15 cellular contexts compared by ENCODE assay signal in the genomic region with DNA sequence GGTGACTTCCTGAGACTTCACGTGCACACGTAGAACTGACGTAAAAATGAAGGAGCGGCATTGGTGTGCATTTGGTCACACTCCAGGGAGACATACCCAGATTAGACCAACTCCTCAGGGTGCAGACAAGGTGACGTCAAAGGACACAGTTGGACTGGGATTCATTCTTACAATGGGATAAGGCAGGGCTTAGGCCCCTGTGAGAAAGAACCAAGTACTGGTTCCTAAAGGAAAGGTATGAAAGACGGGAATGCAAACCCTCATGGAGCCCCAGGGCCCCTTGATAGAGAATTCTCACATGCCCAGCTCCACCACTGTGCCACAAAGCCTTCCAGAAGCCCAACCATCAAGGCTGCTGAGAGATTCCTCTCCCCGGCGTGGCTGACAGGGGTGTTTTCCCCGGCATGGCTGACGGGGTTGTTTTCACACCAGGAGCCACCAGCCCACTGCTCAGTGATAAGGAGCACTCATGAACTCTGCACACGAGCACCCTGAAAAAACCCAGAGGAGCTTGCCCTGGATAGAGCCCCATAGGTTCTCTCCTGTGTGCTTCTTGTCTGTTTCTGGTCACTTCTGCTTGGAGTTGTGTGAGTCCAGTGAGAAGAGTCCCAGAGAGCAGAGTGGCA.
"Had no signal": no experiment of that assay in that cellular context is flagged by ENCODE, and none has a peak within 500 bp of the region (broad histone marks: within the 10 kb centered on the region; RNA-seq: fewer than 3 reads in every experiment).

No MANE protein-coding gene starts in this region.

- H3K36me3 ChIP-seq: gastroesophageal sphincter, ovary, tibial artery, vagina had no signal

- H3K27ac ChIP-seq: gastroesophageal sphincter, ovary, tibial artery, vagina had no signal

- DNase-seq: activated CD4-positive, alpha-beta T cell treated with anti-CD3 and anti-CD28 coated beads, Interleukin-2, amount 10 ng/mL, durations not matched to agents 7 days and 5 days; activated CD4-positive, CD25-positive, alpha-beta regulatory T cell; activated naive CD4-positive, alpha-beta T cell treated with anti-CD3 and anti-CD28 coated beads, Interleukin-2, amount 10 ng/mL, durations not matched to agents 7 days and 5 days; activated T-cell treated with anti-CD3 and anti-CD28 coated beads for 4 hours; cortex of kidney; effector CD8-positive, alpha-beta T cell; mucosa of descending colon; ovary; retina; tibial artery had no signal

- H3K4me2 ChIP-seq: smooth muscle cell had no signal

- H3K27me3 ChIP-seq: gastroesophageal sphincter, ovary, tibial artery, vagina had no signal

- H3K4me1 ChIP-seq: vagina had no signal

- H3K9me3 ChIP-seq: gastroesophageal sphincter, mucosa of descending colon, ovary, tibial artery, vagina had no signal

- ATAC-seq: activated T-helper 17 cell treated with anti-CD3 and anti-CD28 coated beads, Interleukin-2, amount 50 U/mL, for 72 hours; gastroesophageal sphincter; mucosa of descending colon; natural killer cell treated with Interleukin-12 subunit alpha and Interleukin-12 subunit beta and Interleukin-15 and Interleukin-18, amount 100 ng/mL, for 72 hours had no signal

- H3K4me3 ChIP-seq: gastroesophageal sphincter, mucosa of descending colon, ovary, smooth muscle cell, tibial artery, vagina had no signal
